ENCODE assay signal across 1 cellular context in genomic region chr10:79377557-79378382, GRCh38.
TF ChIP-seq lines count a peak whose summit lies in the region.

No MANE protein-coding gene starts in this region.

TF ChIP-seq in K562, 482 proteins besides CTCF, POLR2A, EP300 and RAD21 (continued from another document):
- TF ChIP-seq PKNOX1 (IDR thresholded peaks at IDR 0.05) = no peak
- no peak for TF ChIP-seq ELK3 (CRISPR knock-in tag; IDR thresholded peaks at IDR 0.05)
- TF ChIP-seq SIN3B (IDR thresholded peaks at IDR 0.05; ENCODE audit: low read depth) = no peak
- peak; percentile 34; the same call in 1 of the 2 replicates for TF ChIP-seq STAG1 (CRISPR knock-in tag; IDR thresholded peaks at IDR 0.05; ENCODE audit: borderline replicate concordance)
- no peak for TF ChIP-seq GABPA (tag; conservative IDR thresholded peaks at IDR 0.05; ENCODE audit: low read depth)
- TF ChIP-seq DPF2 (IDR thresholded peaks at IDR 0.05) = no peak
- no peak for TF ChIP-seq HES1 (IDR thresholded peaks at IDR 0.05; ENCODE audit: low read depth)
